ENCODE assay signal across 9 cellular contexts in the genomic region with DNA sequence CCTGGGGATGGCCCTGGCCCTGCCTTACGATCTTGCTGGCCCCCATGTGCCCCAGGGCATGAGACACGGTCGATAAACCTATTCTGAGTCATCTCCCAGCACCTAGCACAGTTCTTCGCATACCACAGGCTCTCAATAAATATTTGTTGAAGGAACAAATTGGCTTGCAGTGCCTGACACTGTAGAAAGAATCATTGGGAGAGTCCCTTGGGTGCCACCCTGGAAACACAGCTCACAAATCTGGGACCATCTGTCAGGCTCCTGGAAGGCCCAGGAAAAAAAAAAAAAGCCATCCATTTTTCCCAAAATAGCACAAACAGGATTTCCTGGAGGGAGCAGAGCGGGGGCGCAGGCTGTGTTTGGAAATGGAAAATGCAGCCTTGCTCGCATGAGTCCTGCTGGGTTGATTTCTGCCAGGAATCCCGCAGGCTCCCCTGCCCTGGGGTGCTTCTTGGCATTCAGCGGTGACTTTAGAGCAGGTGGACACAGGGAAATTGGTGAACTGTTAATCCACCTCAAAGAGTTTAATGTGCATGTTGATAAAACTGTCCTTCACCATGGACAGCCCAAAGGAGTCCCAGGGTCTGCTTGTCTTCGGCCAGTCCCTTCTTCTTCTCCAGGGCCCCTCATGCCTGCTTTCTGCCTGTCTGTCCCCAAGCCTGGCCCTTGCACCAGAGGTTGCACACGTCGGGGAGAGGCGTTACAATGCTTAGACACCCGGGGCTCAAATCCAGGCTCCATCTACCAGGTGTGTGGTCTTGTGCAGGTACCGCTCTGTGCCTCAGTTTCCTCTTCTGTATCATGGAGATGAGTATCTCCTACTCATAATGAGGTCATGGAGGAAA.
A peak's percentile ranks its signal among the peaks of the same experiment; 100 is the strongest.
DNase-seq lines count a peak whose midpoint lies in the region; ATAC-seq, FAIRE-seq and TF ChIP-seq lines count a peak whose summit lies in the region.
"Had no signal": no experiment of that assay in that cellular context is flagged by ENCODE, and none has a peak within 500 bp of the region (broad histone marks: within the 10 kb centered on the region; RNA-seq: fewer than 3 reads in every experiment).

No MANE protein-coding gene starts in this region.

- peaks cover 9% of the 10 kb centered on the region for H3K36me3 Mint-ChIP-seq in nephron progenitor cell (ENCODE audit: low read depth)

- no peak overlapping the region for H2BK15ac ChIP-seq in H1 (ENCODE audit: low read length)

- H3K56ac ChIP-seq in H1 (replicated peaks; ENCODE audit: insufficient read length, low read depth, low read length) = no peak overlapping the region

- no peak overlapping the region for H3K4ac ChIP-seq in H1 (replicated peaks; ENCODE audit: insufficient read length, low read depth, low read length)

- no peak for TF ChIP-seq EP300 in H1 (IDR thresholded peaks at IDR 0.05; ENCODE audit: borderline replicate concordance in 1 of 2, low read depth in 2 of 2, low read length in 2 of 2)

- no peaks in the 10 kb centered on the region for H3K79me2 ChIP-seq in H1 (ENCODE audit: control insufficient read depth in 1 of 2, insufficient read depth in 2 of 2, low read length in 2 of 2)

- TF ChIP-seq RAD21 in H1 (IDR thresholded peaks at IDR 0.05 in 1 of 2, conservative IDR thresholded peaks at IDR 0.05 in 1 of 2; ENCODE audit: low read depth in 2 of 2, low read length in 2 of 2) = no peak

- TF ChIP-seq CTCF in H1 (IDR thresholded peaks at IDR 0.05; ENCODE audit: control extremely low read depth in 1 of 3, insufficient read depth in 1 of 3, low read depth in 1 of 3, low read length in 3 of 3) = no peak
- TF ChIP-seq CTCF in nephron progenitor cell (IDR thresholded peaks at IDR 0.05) = no peak
- TF ChIP-seq CTCF in GM10266 (IDR thresholded peaks at IDR 0.05; ENCODE audit: control insufficient read depth, insufficient read depth, low read depth, missing control alignments) = no peak
- no peak for TF ChIP-seq CTCF in BE2C (IDR thresholded peaks at IDR 0.05; ENCODE audit: low read depth, low read length)

- ATAC-seq in GM21367 (IDR thresholded peaks at IDR 0.05; ENCODE audit: unreplicated experiment) = no peak

- H3K23ac ChIP-seq in H1 (ENCODE audit: insufficient read length) = no peak overlapping the region

- H4K91ac ChIP-seq in H1 (replicated peaks; ENCODE audit: insufficient read length, low read length) = peak overlapping the region; percentile 54

- no peaks in the 10 kb centered on the region for H4K20me1 ChIP-seq in H1 (replicated peaks in 1 of 2; ENCODE audit: control insufficient read depth in 1 of 2, insufficient read depth in 2 of 2, low read length in 2 of 2)

- H2BK5ac ChIP-seq in H1 (ENCODE audit: low read depth, low read length) = no peak overlapping the region

- no peaks in the 10 kb centered on the region for H3K79me1 ChIP-seq in H1 (ENCODE audit: low read depth, low read length)

- no peak overlapping the region for H3K14ac ChIP-seq in H1 (ENCODE audit: insufficient read length)

- H3K4me1 ChIP-seq in H1 (replicated peaks in 1 of 4; ENCODE audit: control insufficient read depth in 3 of 4, insufficient read depth in 4 of 4, low read length in 3 of 4) (peaks cover 0 to 11% (median 0%) of the 10 kb centered on the region in 4 experiments; a peak in 4 of 7 replicates), BE2C (peaks cover 9% of the 10 kb centered on the region)

- no peak overlapping the region for H2AFZ ChIP-seq in H1 (ENCODE audit: low read length)

- H3K4me3 ChIP-seq in H1 (ENCODE audit: extremely low read depth in 1 of 4, insufficient read depth in 2 of 4, low read depth in 3 of 4, low read length in 4 of 4) (no peak overlapping the region), BE2C (ENCODE audit: low read depth, low read length) (no peak overlapping the region)
- H3K4me3 ChIP-seq: MG63 had no signal

- no peaks in the 10 kb centered on the region for H3K27me3 ChIP-seq in H1 (replicated peaks in 1 of 4; ENCODE audit: control insufficient read depth in 3 of 4, extremely low read depth in 1 of 4, insufficient read depth in 3 of 4, low read length in 3 of 4)
- H3K27me3 ChIP-seq in BE2C = no peaks in the 10 kb centered on the region
- H3K27me3 ChIP-seq: MG63 had no signal

- no peak overlapping the region for H2BK120ac ChIP-seq in H1 (replicated peaks; ENCODE audit: low read depth, low read length)

- H3K36me3 ChIP-seq in H1 (ENCODE audit: control insufficient read depth in 2 of 4, insufficient read depth in 4 of 4, low read length in 3 of 4) = no peaks in the 10 kb centered on the region
- H3K36me3 ChIP-seq in BE2C = no peaks in the 10 kb centered on the region
- H3K36me3 ChIP-seq: MG63 had no signal

- peaks cover 78% of the 10 kb centered on the region for H3K4me1 Mint-ChIP-seq in nephron progenitor cell

- H4K5ac ChIP-seq in H1 (ENCODE audit: insufficient read length, low read depth, low read length) = no peak overlapping the region

- H3K9ac ChIP-seq in H1 (replicated peaks in 1 of 4; ENCODE audit: extremely low read depth in 1 of 4, low read depth in 3 of 4, low read length in 3 of 4) = no peak overlapping the region

- H2BK20ac ChIP-seq in H1 (ENCODE audit: low read length) = 0 out of 2 replicates have a peak overlapping the region, but pooled peaks have one; percentile 6

- H3K18ac ChIP-seq in H1 (ENCODE audit: extremely low read depth, low read length) = no peak overlapping the region

- peak overlapping the region; percentile 97 for H3K27ac Mint-ChIP-seq in nephron progenitor cell

- H3K27me3 Mint-ChIP-seq in nephron progenitor cell (ENCODE audit: low read depth, poor library complexity) = peaks cover 11% of the 10 kb centered on the region

- CTCF ChIA-PET in H1 (lab: Charles Lee; ENCODE audit: partially characterized antibody) = interaction anchor here (0.7 to 1.2 kb wide), 3 partner anchors 8 to 582 kb away, joined by 3 to 4 read pairs (median 3); no protein-coding TSS in a partner anchor

- no peak for FAIRE-seq in H1 (lab: Jason Lieb, UNC)

- 82% methylated on average over 15 of the region's 15 CpGs; no CpG with 5 or more reads in 1 of the 2 experiments for WGBS in H1 (ENCODE audit: extremely low coverage in 1 of 2, insufficient coverage in 1 of 2, insufficient read length in 1 of 2, insufficient replicate concordance in 2 of 2, low coverage in 1 of 2, low lambda C conversion rate in 2 of 2, missing lambda C conversion rate in 1 of 2), 2 experiments

- no peak overlapping the region; the same call in 1 of the 2 replicates for H4K8ac ChIP-seq in H1 (ENCODE audit: extremely low read depth, insufficient read depth, low read length)

- H3K9me3 ChIP-seq in H1 (ENCODE audit: insufficient read depth in 2 of 2, low read depth in 1 of 2, low read length in 1 of 2) = peaks cover 0 to 3% of the 10 kb centered on the region in 2 experiments; a peak in 1 of 4 replicates
- H3K9me3 ChIP-seq in BE2C = no peaks in the 10 kb centered on the region; the same call in 1 of the 2 replicates
- H3K9me3 ChIP-seq: MG63 had no signal

- no peak overlapping the region for H2AK5ac ChIP-seq in H1 (ENCODE audit: low read depth, low read length)

- no peaks in the 10 kb centered on the region for H3K23me2 ChIP-seq in H1 (ENCODE audit: low read depth, low read length)

- H3K4me3 Mint-ChIP-seq in nephron progenitor cell = peak overlapping the region; percentile 23

- no peak overlapping the region for H2BK12ac ChIP-seq in H1 (ENCODE audit: low read depth, low read length)

- POLR2A ChIA-PET in H1 (lab: Charles Lee; ENCODE audit: partially characterized antibody) = interaction anchor here (0.8 kb wide), 1 partner anchor 10 kb away, joined by 3 read pairs; no protein-coding TSS in a partner anchor

- no peak overlapping the region for H3K27ac ChIP-seq in H1 (ENCODE audit: low read depth, low read length)

- peaks cover 15% of the 10 kb centered on the region for H3K9me3 Mint-ChIP-seq in nephron progenitor cell

- TF ChIP-seq POLR2A in H1 (IDR thresholded peaks at IDR 0.05; ENCODE audit: control extremely low read depth in 1 of 2, low read depth in 2 of 2, low read length in 2 of 2) = no peak

- peak; percentile 71 for DNase-seq in Daoy (ENCODE audit: low read depth)
- peak; percentile 98 for DNase-seq in NCI-H2171 treated with DMSO at 0.1 percent for 48 hours (lab: John Stamatoyannopoulos, UW)
- DNase-seq in H1 (ENCODE audit: low read depth in 1 of 2, low spot score in 2 of 2) = no peak
- no peak for DNase-seq in nephron progenitor cell
- no peak for DNase-seq in GM10266 (ENCODE audit: extremely low spot score)
- DNase-seq in foreskin melanocyte = no peak
- no peak for DNase-seq in BE2C
- DNase-seq: MG63 had no signal

- no peak overlapping the region; a peak in 1 of 4 replicates for H3K4me2 ChIP-seq in H1 (ENCODE audit: insufficient read depth in 1 of 2, low read depth in 2 of 2, low read length in 2 of 2)

TF ChIP-seq in H1, 55 proteins besides CTCF, POLR2A, EP300 and RAD21 (continues in another document):
- TF ChIP-seq POLR2AphosphoS5 (IDR thresholded peaks at IDR 0.05; ENCODE audit: low read depth, low read length) = no peak
- TF ChIP-seq, protein P1, sequence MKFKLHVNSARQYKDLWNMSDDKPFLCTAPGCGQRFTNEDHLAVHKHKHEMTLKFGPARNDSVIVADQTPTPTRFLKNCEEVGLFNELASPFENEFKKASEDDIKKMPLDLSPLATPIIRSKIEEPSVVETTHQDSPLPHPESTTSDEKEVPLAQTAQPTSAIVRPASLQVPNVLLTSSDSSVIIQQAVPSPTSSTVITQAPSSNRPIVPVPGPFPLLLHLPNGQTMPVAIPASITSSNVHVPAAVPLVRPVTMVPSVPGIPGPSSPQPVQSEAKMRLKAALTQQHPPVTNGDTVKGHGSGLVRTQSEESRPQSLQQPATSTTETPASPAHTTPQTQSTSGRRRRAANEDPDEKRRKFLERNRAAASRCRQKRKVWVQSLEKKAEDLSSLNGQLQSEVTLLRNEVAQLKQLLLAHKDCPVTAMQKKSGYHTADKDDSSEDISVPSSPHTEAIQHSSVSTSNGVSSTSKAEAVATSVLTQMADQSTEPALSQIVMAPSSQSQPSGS (IDR thresholded peaks at IDR 0.05; ENCODE audit: low read length) = no peak
- no peak for TF ChIP-seq CBX8 (IDR thresholded peaks at IDR 0.05; ENCODE audit: borderline replicate concordance, low read depth, low read length)
- no peak for TF ChIP-seq SIN3A (conservative IDR thresholded peaks at IDR 0.05 in 1 of 2, IDR thresholded peaks at IDR 0.05 in 1 of 2; ENCODE audit: low read depth in 1 of 2, low read length in 2 of 2)
- no peak for TF ChIP-seq HDAC2 (IDR thresholded peaks at IDR 0.05; ENCODE audit: borderline replicate concordance in 1 of 2, low read depth in 2 of 2, low read length in 2 of 2)
- TF ChIP-seq TCF12 (IDR thresholded peaks at IDR 0.05; ENCODE audit: low read depth, low read length) = no peak
- no peak for TF ChIP-seq USF2 (IDR thresholded peaks at IDR 0.05; ENCODE audit: low read length)
- TF ChIP-seq TEAD4 (IDR thresholded peaks at IDR 0.05; ENCODE audit: low read depth, low read length) = no peak
- no peak for TF ChIP-seq CHD1 (IDR thresholded peaks at IDR 0.05; ENCODE audit: low read depth, low read length)

Comparison
In these comparisons a context has a peak if more than half of its experiments do, and no peak if none do; other contexts are left out.
1. DNase-seq: peak in Daoy (single experiment) and NCI-H2171 treated with DMSO at 0.1 percent for 48 hours (single experiment); none in H1 (0 of 2), nephron progenitor cell (single experiment), GM10266 (single experiment), foreskin melanocyte (single experiment) and BE2C (single experiment).